In the genomic region with DNA sequence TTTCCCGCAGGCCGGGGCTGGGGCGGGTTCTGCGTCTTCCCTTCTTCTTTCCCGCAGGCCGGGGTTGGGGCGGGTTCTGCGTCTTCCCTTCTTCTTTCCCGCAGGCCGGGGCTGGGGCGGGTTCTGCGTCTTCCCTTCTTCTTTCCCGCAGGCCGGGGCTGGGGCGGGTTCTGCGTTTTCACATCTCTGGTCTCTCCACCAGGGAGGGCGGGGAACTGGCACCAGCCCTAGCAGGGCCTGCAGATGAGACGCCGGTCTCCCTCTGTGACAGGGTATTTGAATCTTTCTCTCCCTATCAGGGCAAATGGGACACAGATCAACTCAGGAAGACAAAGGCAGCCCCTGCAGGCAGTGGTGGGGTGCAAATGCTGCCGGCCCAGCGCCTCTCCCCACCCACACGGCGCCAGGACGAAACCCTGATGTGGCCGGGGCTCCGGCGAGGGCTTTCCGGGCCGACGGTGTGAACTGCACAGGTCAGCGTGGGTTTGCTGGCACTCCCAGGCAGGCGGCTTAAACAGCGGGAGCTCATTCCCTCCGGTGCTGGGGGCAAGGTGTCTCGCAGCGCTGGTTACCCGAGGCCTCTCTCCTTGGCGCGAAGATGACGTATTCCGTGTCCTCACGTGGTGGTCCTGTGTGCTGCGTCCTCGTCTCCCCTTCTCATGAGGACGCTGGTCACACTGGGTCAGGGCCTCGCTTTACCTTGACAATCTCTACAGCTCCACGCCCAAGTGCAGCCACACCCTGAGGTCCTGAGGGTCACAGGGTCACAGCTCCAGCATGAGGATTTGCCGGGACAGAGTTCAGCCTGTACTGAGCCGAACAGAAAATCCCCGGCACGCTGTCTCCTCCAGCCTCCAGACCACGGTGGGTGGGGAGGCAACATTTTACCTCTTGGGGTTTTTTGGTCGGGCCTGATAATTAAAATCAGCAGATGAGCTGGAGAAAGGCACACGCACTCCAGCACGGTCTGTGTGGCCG, we compare ENCODE assay signal across 27 cellular contexts. TPM values are rescaled to one million over a fixed set of nuclear protein-coding genes. Genes with fewer than 3 reads are reported as not detected.
DNase-seq lines count a peak whose midpoint lies in the region; ATAC-seq, FAIRE-seq and TF ChIP-seq lines count a peak whose summit lies in the region.
"Had no signal": no experiment of that assay in that cellular context is flagged by ENCODE, and none has a peak within 500 bp of the region (broad histone marks: within the 10 kb centered on the region; RNA-seq: fewer than 3 reads in every experiment).

No MANE protein-coding gene starts in this region.

- TF ChIP-seq EP300 in HepG2 (IDR thresholded peaks at IDR 0.05; ENCODE audit: low read depth in 2 of 2, low read length in 2 of 2) (no peak), HepG2 (CRISPR knock-in tag; IDR thresholded peaks at IDR 0.05; ENCODE audit: borderline replicate concordance) (no peak)

- H3K4me1 ChIP-seq in right lobe of liver (peaks cover 0 to 22% (median 6%) of the 10 kb centered on the region in 4 donors), HepG2 (ENCODE audit: insufficient read depth, low read length) (no peaks in the 10 kb centered on the region)
- H3K4me1 ChIP-seq: adrenal gland had no signal

- H3K79me2 ChIP-seq in HepG2 (ENCODE audit: insufficient read depth, low read length) = no peaks in the 10 kb centered on the region
- H3K79me2 ChIP-seq: hepatocyte had no signal

- BruUV-seq in HepG2 (replicated peaks; lab: Mats Ljungman, UMichigan) = no TSS peak

- TF ChIP-seq POLR2A in right lobe of liver (IDR thresholded peaks at IDR 0.05) (no peak), HepG2 (IDR thresholded peaks at IDR 0.05; ENCODE audit: insufficient read depth in 1 of 2, low read depth in 2 of 2, low read length in 2 of 2) (no peak)

- H3K36me3 ChIP-seq in right lobe of liver (no peaks in the 10 kb centered on the region), HepG2 (replicated peaks in 1 of 2; ENCODE audit: control insufficient read depth in 1 of 2, insufficient read depth in 2 of 2, low read length in 2 of 2) (no peaks in the 10 kb centered on the region)
- H3K36me3 ChIP-seq: adrenal gland had no signal

- intact Hi-C loops in right lobe of liver (cut with DNase I) = no loop called here
- intact Hi-C loops in HepG2 (cut with micrococcal nuclease; ENCODE audit: unreplicated experiment) = no loop called here
- intact Hi-C loops in left cardiac atrium (cut with DNase I) = no loop called here
- intact Hi-C loops in posterior vena cava (cut with DNase I) = no loop called here

- H3K4me2 ChIP-seq in HepG2 (ENCODE audit: low read depth, low read length) = no peak overlapping the region
- H3K4me2 ChIP-seq: hepatocyte, SK-N-SH had no signal

- no peak overlapping the region for H3K4me3 ChIP-seq in right lobe of liver
- H3K4me3 ChIP-seq in HepG2 (replicated peaks in 1 of 3; ENCODE audit: insufficient read depth in 1 of 3, low read depth in 2 of 3, low read length in 3 of 3) = no peak overlapping the region
- H3K4me3 ChIP-seq: adrenal gland, hepatocyte had no signal

- H3K9me3 ChIP-seq in right lobe of liver (no peaks in the 10 kb centered on the region), HepG2 (ENCODE audit: low read length) (no peaks in the 10 kb centered on the region)
- H3K9me3 ChIP-seq: adrenal gland, SK-N-SH had no signal

- H3K27me3 ChIP-seq in right lobe of liver (no peaks in the 10 kb centered on the region), HepG2 (ENCODE audit: control insufficient read depth in 1 of 2, insufficient read depth in 2 of 2, low read length in 2 of 2) (peaks cover 13 to 55% of the 10 kb centered on the region in 2 experiments)
- H3K27me3 ChIP-seq: adrenal gland, hepatocyte had no signal

- no peak for TF ChIP-seq RAD21 in HepG2 (CRISPR knock-in tag; IDR thresholded peaks at IDR 0.05)

- H4K20me1 ChIP-seq in HepG2 (ENCODE audit: insufficient read depth, low read length) = no peaks in the 10 kb centered on the region

- no peak for TF ChIP-seq CTCF in right lobe of liver (IDR thresholded peaks at IDR 0.05)
- TF ChIP-seq CTCF in HepG2 (CRISPR knock-in tag; IDR thresholded peaks at IDR 0.05) = no peak

- peak; percentile 15 to 48 (median 47) for DNase-seq in right lobe of liver
- no peak for DNase-seq in HepG2 (ENCODE audit: low spot score)
- DNase-seq in left cardiac atrium = peak; percentile 22
- DNase-seq in posterior vena cava (ENCODE audit: low spot score) = peak; percentile 67
- DNase-seq in urothelium cell line (ENCODE audit: low spot score) = no peak
- DNase-seq in NCI-H128 (lab: John Stamatoyannopoulos, UW; ENCODE audit: unreplicated experiment) = no peak
- DNase-seq: activated CD4-positive, alpha-beta T cell treated with anti-CD3 and anti-CD28 coated beads, Interleukin-2, amount 50 U/mL, for 48 hours; activated CD4-positive, CD25-positive, alpha-beta regulatory T cell; activated naive CD4-positive, alpha-beta T cell treated with Interleukin-2 at 50 U/mL for 16 hours; AML-193; foreskin melanocyte; mesendoderm; NCI-H1048; NCI-H1694 treated with DMSO at 0.1 percent for 48 hours; NCI-H2171 treated with DMSO at 0.1 percent for 48 hours; NCI-H510A treated with DMSO at 0.1 percent for 48 hours; SK-N-SH; stimulated activated naive CD4-positive, alpha-beta T cell had no signal

- H3K27ac ChIP-seq in right lobe of liver (no peak overlapping the region), HepG2 (ENCODE audit: extremely low read length, insufficient read depth, low read length) (no peak overlapping the region)
- H3K27ac ChIP-seq: adrenal gland, hepatocyte had no signal

- no peak overlapping the region for H3K9ac ChIP-seq in HepG2 (ENCODE audit: insufficient read depth, low read depth, low read length)
- H3K9ac ChIP-seq: SK-N-SH had no signal

- FAIRE-seq in HepG2 (lab: Jason Lieb, UNC) (no peak), urothelium cell line (lab: Jason Lieb, UNC) (peak; percentile 69)
- FAIRE-seq: GM18507, GM19239, H54 had no signal

- 90% methylated on average over 14 of the region's 56 CpGs for WGBS in right lobe of liver (ENCODE audit: insufficient coverage, low coverage, low lambda C conversion rate, missing lambda C conversion rate)
- 40% methylated on average over 22 of the region's 56 CpGs for WGBS in HepG2 (ENCODE audit: low lambda C conversion rate)

- ATAC-seq in right lobe of liver (no peak), HepG2 (no peak), left cardiac atrium (no peak), HG03139 (IDR thresholded peaks at IDR 0.05; ENCODE audit: unreplicated experiment) (no peak), SK-N-SH treated with all-trans-retinoic acid at 6 μM for 48 hours (no peak)
- ATAC-seq: CD8-positive, alpha-beta T cell had no signal

- CTCF ChIA-PET in HepG2 (lab: Yijun Ruan, JAX; ENCODE audit: low intra/inter-chr PET ratio, low total read pairs) = no interaction called here

- POLR2A ChIA-PET in HepG2 (lab: Yijun Ruan, JAX) = no interaction called here

- no peak overlapping the region for H2AFZ ChIP-seq in HepG2 (ENCODE audit: low read length)
- H2AFZ ChIP-seq: hepatocyte had no signal

- in situ Hi-C loops in HepG2 (cut with HindIII; ENCODE audit: extremely low pct_ligation_motif_present, low pct_unique_long_range_greater_than_20kb) = no loop called here

TF ChIP-seq in SK-N-SH treated with all-trans-retinoic acid at 6 μM for 48 hours, 23 proteins besides CTCF, POLR2A, EP300 and RAD21 (continues in another document):
- TF ChIP-seq BACH2 (CRISPR knock-in tag; IDR thresholded peaks at IDR 0.05; ENCODE audit: borderline replicate concordance) (no peak), ISL1 (CRISPR knock-in tag; IDR thresholded peaks at IDR 0.05) (no peak), ZNF565 (CRISPR knock-in tag; conservative IDR thresholded peaks at IDR 0.05; ENCODE audit: low read depth) (no peak), ZNF8 (CRISPR knock-in tag; IDR thresholded peaks at IDR 0.05) (no peak), GLIS3 (CRISPR knock-in tag; IDR thresholded peaks at IDR 0.05) (no peak)

RNA-seq across cellular contexts. Expression of gene C13orf46, which starts 0.7 kb away (rescaled TPM):
- total RNA-seq in right lobe of liver = 1 to 10 TPM in 2 of 6 experiments, under 1 TPM in 4; 0.04 to 1.1 (median 0.60) TPM
- total RNA-seq in HepG2 (2016; rRNA removed; fragmentation: Illumina TruSeq; extraction: Trizol) = not detected in 2 replicates
- not detected in 2 replicates for total RNA-seq in HepG2 (2016; cell fraction: cytosol; rRNA removed; fragmentation: Illumina TruSeq; extraction: Trizol; ENCODE audit: low read depth)
- total RNA-seq in HepG2 (2016; cell fraction: insoluble cytoplasmic fraction; rRNA removed; fragmentation: Illumina TruSeq; extraction: Trizol) = not detected in 2 replicates
- total RNA-seq in HepG2 (2016; cell fraction: membrane; rRNA removed; fragmentation: Illumina TruSeq; extraction: Trizol) = not detected in 2 replicates
- total RNA-seq in HepG2 (2016; cell fraction: nucleus; rRNA removed; fragmentation: Illumina TruSeq; extraction: Trizol) = not detected in 2 replicates
- 0.01 TPM in 1 of 2 replicates, not detected in the other for polyA plus RNA-seq in HepG2 (2011; rRNA removed)
- polyA plus RNA-seq in HepG2 (2011; cell fraction: cytosol; rRNA removed) = not detected in 2 replicates
- 0.03 TPM in 1 of 2 replicates, not detected in the other for polyA plus RNA-seq in HepG2 (2011; cell fraction: nucleus; rRNA removed)
- not detected in 2 replicates for polyA plus RNA-seq in HepG2 (2012)
- polyA plus RNA-seq in HepG2 (2016; cell fraction: cytosol; fragmentation: Illumina TruSeq; extraction: Trizol; ENCODE audit: low read depth) = not detected in 2 replicates
- not detected in 2 replicates for polyA plus RNA-seq in HepG2 (2016; cell fraction: insoluble cytoplasmic fraction; fragmentation: Illumina TruSeq; extraction: Trizol; ENCODE audit: low read depth)
- polyA plus RNA-seq in HepG2 (2016; cell fraction: membrane; fragmentation: Illumina TruSeq; extraction: Trizol; ENCODE audit: low read depth) = not detected in 2 replicates
- not detected in 2 replicates for polyA plus RNA-seq in HepG2 (2016; cell fraction: nucleus; fragmentation: Illumina TruSeq; extraction: Trizol; ENCODE audit: insufficient read depth, low read depth)
- polyA minus RNA-seq in HepG2 (2011; rRNA and poly(A)+ RNA removed; ENCODE audit: low replicate concordance) = 1.9 TPM in 1 of 2 replicates, not detected in the other
- not detected in 2 replicates for polyA minus RNA-seq in HepG2 (2011; cell fraction: cytosol; rRNA and poly(A)+ RNA removed)
- 0.13 TPM in 1 of 2 replicates, not detected in the other for polyA minus RNA-seq in HepG2 (2011; cell fraction: nucleus; rRNA and poly(A)+ RNA removed)
- total RNA-seq in left cardiac atrium = 1 to 10 TPM in 1 of 2 donors, under 1 TPM in 1; 0.65 to 1.4 TPM
- 1 to 10 TPM; 1.2 to 1.9 TPM for total RNA-seq in posterior vena cava
- total RNA-seq: Daoy had no signal

Comparison
In these comparisons a context has a peak if more than half of its experiments do, and no peak if none do; other contexts are left out.
1. DNase-seq: peak in right lobe of liver (3 of 3), left cardiac atrium (single experiment) and posterior vena cava (single experiment); none in HepG2 (single experiment), urothelium cell line (single experiment) and NCI-H128 (single experiment).